18 cellular contexts compared by ENCODE assay signal in the genomic region with DNA sequence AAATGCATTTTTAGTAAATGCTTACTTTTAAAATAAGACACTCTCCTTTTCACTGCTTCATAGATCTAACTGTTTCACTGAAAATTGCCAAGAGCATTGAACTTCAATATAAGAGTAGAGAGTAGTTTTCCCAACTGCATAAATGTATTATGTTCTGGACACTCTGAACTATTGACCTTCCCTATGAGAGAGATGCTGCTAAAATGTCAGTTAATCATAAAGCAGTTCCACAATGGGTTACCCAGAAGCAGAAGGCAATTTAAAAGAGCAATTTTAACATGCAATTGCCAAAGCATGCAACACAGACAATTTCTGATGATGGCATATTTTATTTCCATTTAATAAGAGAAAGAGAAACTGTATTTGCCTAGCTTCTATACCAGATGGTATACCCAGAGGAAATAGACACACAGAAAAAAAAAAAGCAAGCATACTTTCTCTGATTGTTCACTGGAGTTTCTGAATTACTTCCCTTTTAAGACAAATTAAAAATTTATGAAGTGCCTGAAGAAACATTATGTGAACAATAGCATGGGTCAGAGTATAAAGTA.
"Had no signal": no experiment of that assay in that cellular context is flagged by ENCODE, and none has a peak within 500 bp of the region (broad histone marks: within the 10 kb centered on the region; RNA-seq: fewer than 3 reads in every experiment).

No MANE protein-coding gene starts in this region.

- H3K4me1 ChIP-seq: esophagus squamous epithelium, neural progenitor cell, prostate gland, suprapubic skin, uterus had no signal

- H3K27me3 Mint-ChIP-seq: activated naive CD4-positive, alpha-beta T cell treated with anti-CD3 and anti-CD28 coated beads, Interleukin-2, amount 50 U/mL, for 24 hours; naive thymus-derived CD4-positive, alpha-beta T cell; stimulated activated naive CD8-positive, alpha-beta T cell treated with anti-CD3 and anti-CD28 coated beads, Interleukin-15, amount 100 ng/mL, for 72 hours had no signal

- DNase-seq: activated CD4-positive, alpha-beta T cell treated with anti-CD3 and anti-CD28 coated beads for 1 hour; activated gamma-delta T cell; cerebellar nuclear complex; effector CD8-positive, alpha-beta T cell; esophagus squamous epithelium; mesendoderm; naive thymus-derived CD4-positive, alpha-beta T cell; right cardiac atrium; stimulated activated naive CD8-positive, alpha-beta T cell treated with anti-CD3 and anti-CD28 coated beads, Interleukin-15, amount 100 ng/mL, for 72 hours; transverse colon; uterus; WERI-Rb-1 had no signal

- H3K4me3 Mint-ChIP-seq: activated naive CD4-positive, alpha-beta T cell treated with anti-CD3 and anti-CD28 coated beads, Interleukin-2, amount 50 U/mL, for 24 hours; naive thymus-derived CD4-positive, alpha-beta T cell; neural progenitor cell; stimulated activated naive CD8-positive, alpha-beta T cell treated with anti-CD3 and anti-CD28 coated beads, Interleukin-15, amount 100 ng/mL, for 72 hours had no signal

- H3K36me3 ChIP-seq: neural progenitor cell, prostate gland, suprapubic skin, uterus, WERI-Rb-1 had no signal

- FAIRE-seq: bronchial epithelial cell had no signal

- H3K27me3 ChIP-seq: esophagus squamous epithelium, neural progenitor cell, suprapubic skin, transverse colon, uterus had no signal

- H3K4me3 ChIP-seq: esophagus squamous epithelium, neural progenitor cell, prostate gland, skin epidermis, suprapubic skin, transverse colon, uterus had no signal

- ATAC-seq: naive thymus-derived CD4-positive, alpha-beta T cell; right cardiac atrium; stimulated activated naive CD8-positive, alpha-beta T cell treated with anti-CD3 and anti-CD28 coated beads, Interleukin-15, amount 100 ng/mL, for 72 hours had no signal

- H3K9me3 ChIP-seq: esophagus squamous epithelium, prostate gland, suprapubic skin, transverse colon, uterus had no signal

- H3K9me3 Mint-ChIP-seq: activated naive CD4-positive, alpha-beta T cell treated with anti-CD3 and anti-CD28 coated beads, Interleukin-2, amount 50 U/mL, for 24 hours; naive thymus-derived CD4-positive, alpha-beta T cell; neural progenitor cell; stimulated activated naive CD8-positive, alpha-beta T cell treated with anti-CD3 and anti-CD28 coated beads, Interleukin-15, amount 100 ng/mL, for 72 hours had no signal

- H2AFZ ChIP-seq: neural progenitor cell had no signal

- H3K4me2 ChIP-seq: neural progenitor cell had no signal

- H3K36me3 Mint-ChIP-seq: activated naive CD4-positive, alpha-beta T cell treated with anti-CD3 and anti-CD28 coated beads, Interleukin-2, amount 50 U/mL, for 24 hours; naive thymus-derived CD4-positive, alpha-beta T cell; neural progenitor cell had no signal

- H3K27ac Mint-ChIP-seq: activated naive CD4-positive, alpha-beta T cell treated with anti-CD3 and anti-CD28 coated beads, Interleukin-2, amount 50 U/mL, for 24 hours; neural progenitor cell; stimulated activated naive CD8-positive, alpha-beta T cell treated with anti-CD3 and anti-CD28 coated beads, Interleukin-15, amount 100 ng/mL, for 72 hours had no signal

- H3K4me1 Mint-ChIP-seq: neural progenitor cell had no signal

- H3K9ac ChIP-seq: neural progenitor cell had no signal

- H3K27ac ChIP-seq: esophagus squamous epithelium, neural progenitor cell, prostate gland, skin epidermis, suprapubic skin, transverse colon, uterus, WERI-Rb-1 had no signal
